8 cellular contexts compared by ENCODE assay signal in the genomic region with DNA sequence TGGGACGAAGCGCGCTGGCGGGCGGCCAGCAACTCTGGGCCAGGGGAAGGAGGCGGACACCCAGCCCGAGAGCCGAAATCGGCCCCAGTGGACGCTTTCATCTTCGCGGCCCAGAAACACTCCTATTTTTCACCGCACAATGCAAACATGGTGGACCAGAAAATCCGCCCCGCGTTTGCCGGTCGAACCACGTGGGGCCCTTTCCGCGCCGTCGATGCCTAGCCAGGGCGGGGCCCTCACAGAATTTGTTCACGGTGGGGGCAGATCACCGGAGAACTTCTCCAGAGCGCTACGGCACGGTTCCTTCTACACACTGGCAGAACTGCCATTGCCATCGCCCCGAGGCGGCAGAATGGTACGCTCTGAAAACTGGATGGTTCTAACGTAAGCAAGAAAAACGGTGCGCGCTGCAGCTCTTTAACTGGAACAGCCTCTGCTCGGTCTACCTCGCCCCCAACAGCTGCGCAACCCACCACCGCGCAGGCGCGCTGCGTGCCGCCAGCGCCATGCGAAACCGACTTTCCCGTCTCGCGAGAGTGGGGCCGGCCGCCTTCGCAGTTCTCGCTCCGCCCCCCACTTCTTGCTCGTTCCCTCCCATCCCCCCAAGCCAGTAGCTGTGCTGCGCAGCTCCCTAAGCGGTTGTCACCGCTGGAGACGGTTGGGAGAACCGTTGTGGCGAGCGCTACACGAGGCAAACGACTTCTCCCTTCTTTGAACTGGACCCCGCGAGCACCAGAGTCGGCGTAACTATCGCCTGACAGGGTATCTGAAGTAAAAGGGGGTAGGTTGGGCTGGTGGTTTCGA. TPM values are rescaled to one million over a fixed set of nuclear protein-coding genes. Genes with fewer than 3 reads are reported as not detected.
DNase-seq lines count a peak whose midpoint lies in the region; ATAC-seq and TF ChIP-seq lines count a peak whose summit lies in the region.

A gene with protein sequence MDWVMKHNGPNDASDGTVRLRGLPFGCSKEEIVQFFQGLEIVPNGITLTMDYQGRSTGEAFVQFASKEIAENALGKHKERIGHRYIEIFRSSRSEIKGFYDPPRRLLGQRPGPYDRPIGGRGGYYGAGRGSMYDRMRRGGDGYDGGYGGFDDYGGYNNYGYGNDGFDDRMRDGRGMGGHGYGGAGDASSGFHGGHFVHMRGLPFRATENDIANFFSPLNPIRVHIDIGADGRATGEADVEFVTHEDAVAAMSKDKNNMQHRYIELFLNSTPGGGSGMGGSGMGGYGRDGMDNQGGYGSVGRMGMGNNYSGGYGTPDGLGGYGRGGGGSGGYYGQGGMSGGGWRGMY (plus strand): TSS at position 610 of the 804 bp plus-strand sequence. CDS start 5,158 bp downstream, outside the sequence.

- 0% methylated on average over 71 to 73 of the region's 73 CpGs for WGBS in adipose tissue, 3 donors
- 0 to 1% (median 0%) methylated on average over 29 to 73 of the region's 73 CpGs for WGBS in heart left ventricle, 4 donors
- 0% methylated on average over 70 of the region's 73 CpGs; no CpG with 5 or more reads in 1 of the 2 donors for WGBS in transverse colon (ENCODE audit: low coverage in 1 of 2), 2 donors

- H3K27me3 Mint-ChIP-seq in T-cell, result no peaks in the 10 kb centered on the region

- H3K9me3 ChIP-seq in heart left ventricle, result no peaks in the 10 kb centered on the region
- no peaks in the 10 kb centered on the region for H3K9me3 ChIP-seq in transverse colon

- POLR2A ChIA-PET in T-cell (lab: Charles Lee), result interaction anchor here (0.6 to 0.8 kb wide), 8 partner anchors 15 to 1022 kb away, joined by 3 to 18 read pairs (median 4); no protein-coding TSS in a partner anchor

- in situ Hi-C loops in GM13977 (cut with MboI; ENCODE audit: low pct_unique_long_range_greater_than_20kb, low sequenced_read_pairs, unreplicated experiment), result no loop called here
- in situ Hi-C loops in transverse colon (cut with MboI; ENCODE audit: low pct_ligation_motif_present in 1 of 4, low pct_unique_long_range_greater_than_20kb in 1 of 4, low sequenced_read_pairs in 3 of 4), result no loop called here

- peaks cover 5% of the 10 kb centered on the region for H3K36me3 Mint-ChIP-seq in T-cell

- peak within 1 kb of the TSS; percentile 98 to 100 (median 100) for H3K4me3 Mint-ChIP-seq in T-cell

- H3K36me3 ChIP-seq in heart left ventricle (no peaks in the 10 kb centered on the region), transverse colon (no peaks in the 10 kb centered on the region)

- TF ChIP-seq EP300 in transverse colon (IDR thresholded peaks at IDR 0.05; ENCODE audit: low read depth), result no peak

- intact Hi-C loops in heart left ventricle (cut with DNase I) (loop anchor here in 7 of 10 donors (2.0 to 10.0 kb wide), 5 partner anchors 254 to 447 kb away; a partner anchor contains a TSS), transverse colon (cut with DNase I; ENCODE audit: low total_unique reads) (no loop called here)

- TF ChIP-seq POLR2A in heart left ventricle (IDR thresholded peaks at IDR 0.05) (peak; percentile 74 to 99), transverse colon (IDR thresholded peaks at IDR 0.05) (peak; percentile 99)

- H3K9me3 Mint-ChIP-seq in T-cell, result no peaks in the 10 kb centered on the region

- H3K4me3 ChIP-seq in heart left ventricle (peak within 1 kb of the TSS; percentile 70 to 98 (median 90)), transverse colon (peak within 1 kb of the TSS; percentile 73 to 98 (median 90))

- TF ChIP-seq CTCF in GM13977 (IDR thresholded peaks at IDR 0.05; ENCODE audit: extremely low read depth, insufficient read depth, missing control alignments) (no peak), heart left ventricle (IDR thresholded peaks at IDR 0.05) (peak in 4 of 12 donors; percentile 6 to 16 (median 14)), transverse colon (IDR thresholded peaks at IDR 0.05) (peak in 2 of 5 experiments; percentile 8 to 39)

- H3K27me3 ChIP-seq in heart left ventricle (no peaks in the 10 kb centered on the region), transverse colon (no peaks in the 10 kb centered on the region)

- H3K27ac ChIP-seq in adipose tissue (ENCODE audit: low read depth, low read length) (peak within 1 kb of the TSS; percentile 98), heart left ventricle (peak within 1 kb of the TSS; percentile 95 to 100 (median 99)), transverse colon (peak within 1 kb of the TSS; percentile 96 to 99 (median 98))

- CTCF ChIA-PET in T-cell (lab: Charles Lee), result interaction anchor here in 1 of 2 donors (0.6 to 1.0 kb wide), 4 partner anchors 14 to 427 kb away, joined by 3 to 8 read pairs (median 4); no protein-coding TSS in a partner anchor

- DNase-seq in GM13977 (ENCODE audit: low spot score), result peak; percentile 95
- DNase-seq in NCI-H146 (lab: John Stamatoyannopoulos, UW), result peak; percentile 98
- peak; percentile 97 to 99 (median 98) for DNase-seq in T-cell
- peak; percentile 98 to 99 (median 99) for DNase-seq in heart left ventricle
- peak; percentile 98 for DNase-seq in pons (ENCODE audit: low spot score)
- peak; percentile 99 for DNase-seq in transverse colon

- H3K4me1 ChIP-seq in heart left ventricle (peaks cover 7 to 64% (median 36%) of the 10 kb centered on the region in 12 donors), transverse colon (peaks cover 12 to 63% (median 44%) of the 10 kb centered on the region in 4 donors)

- peak within 1 kb of the TSS; percentile 100 for H3K27ac Mint-ChIP-seq in T-cell

- ATAC-seq in HG02870 (IDR thresholded peaks at IDR 0.05; ENCODE audit: unreplicated experiment), result peak; percentile 74
- ATAC-seq in T-cell (replicated peaks in 1 of 4), result peak; percentile 83 to 86 (median 84)
- peak; percentile 85 to 94 (median 92) for ATAC-seq in heart left ventricle

- peaks cover 44 to 61% (median 47%) of the 10 kb centered on the region in 3 donors for H3K4me1 Mint-ChIP-seq in T-cell

RNA-seq across cellular contexts. Expression of the gene that starts here (rescaled TPM):
- total RNA-seq in T-cell, result 100 to 1,000 TPM; 128 to 186 (median 137) TPM
- 100 to 1,000 TPM in 2 of 3 donors, 10 to 100 TPM in 1; 57.8 to 175 (median 117) TPM for polyA plus RNA-seq in adipose tissue
- total RNA-seq in heart left ventricle, result 100 to 1,000 TPM in 2 of 9 donors, 10 to 100 TPM in 7; 23.7 to 130 (median 83.1) TPM
- polyA plus RNA-seq in heart left ventricle, result 100 to 1,000 TPM in 1 of 2 donors, 10 to 100 TPM in 1; 91.7 to 140 TPM
- 10 to 100 TPM in 3 of 4 donors, 1 to 10 TPM in 1; 8.2 to 89.4 (median 57.1) TPM for total RNA-seq in transverse colon

Comparison
In these comparisons a context has a peak if more than half of its experiments do, and no peak if none do; other contexts are left out.
1. Peak in every context shown above with its lines: DNase-seq, ATAC-seq, H3K4me3 ChIP-seq and H3K27ac ChIP-seq.